In genomic region chr5:177469061-177469628, GRCh38 we compare ENCODE assay signal across 9 cellular contexts. TPM values are rescaled to one million over a fixed set of nuclear protein-coding genes. Genes with fewer than 3 reads are reported as not detected.
DNase-seq lines count a peak whose midpoint lies in the region; ATAC-seq and TF ChIP-seq lines count a peak whose summit lies in the region.
"Had no signal": no experiment of that assay in that cellular context is flagged by ENCODE, and none has a peak within 500 bp of the region (broad histone marks: within the 10 kb centered on the region; RNA-seq: fewer than 3 reads in every experiment).

No MANE protein-coding gene starts in this region.

- no peaks in the 10 kb centered on the region for H3K9me3 ChIP-seq in RWPE2 (ENCODE audit: severe bottlenecking)
- no peaks in the 10 kb centered on the region for H3K9me3 ChIP-seq in fibroblast of lung (ENCODE audit: control insufficient read depth, insufficient read depth, low read depth, low read length)
- H3K9me3 ChIP-seq in MG63, result no peaks in the 10 kb centered on the region
- no peaks in the 10 kb centered on the region for H3K9me3 ChIP-seq in effector memory CD4-positive, alpha-beta T cell (ENCODE audit: control insufficient read depth, low read length)

- H3K4me1 ChIP-seq in RWPE2 (ENCODE audit: insufficient read depth, poor library complexity, severe bottlenecking) (peaks cover 15% of the 10 kb centered on the region), fibroblast of lung (ENCODE audit: control insufficient read depth, extremely low read depth, insufficient read depth, low read length) (peaks cover 32% of the 10 kb centered on the region)
- peaks cover 10% of the 10 kb centered on the region for H3K4me1 ChIP-seq in effector memory CD4-positive, alpha-beta T cell (ENCODE audit: control insufficient read depth, insufficient read depth, low read length, poor library complexity, severe bottlenecking)

- H3K27me3 ChIP-seq in RWPE2 (ENCODE audit: insufficient read depth, poor library complexity, severe bottlenecking) (no peaks in the 10 kb centered on the region), fibroblast of lung (ENCODE audit: control insufficient read depth, insufficient read depth, low read length) (no peaks in the 10 kb centered on the region), MG63 (no peaks in the 10 kb centered on the region)
- no peaks in the 10 kb centered on the region for H3K27me3 ChIP-seq in effector memory CD4-positive, alpha-beta T cell (replicated peaks; ENCODE audit: control insufficient read depth, insufficient read depth, low read length, poor library complexity, severe bottlenecking)

- no peak for TF ChIP-seq CTCF in RWPE2 (IDR thresholded peaks at IDR 0.05; ENCODE audit: poor library complexity, severe bottlenecking)
- no peak for TF ChIP-seq CTCF in fibroblast of lung (conservative IDR thresholded peaks at IDR 0.05 in 1 of 2, IDR thresholded peaks at IDR 0.05 in 1 of 2; ENCODE audit: low read depth in 1 of 2, low read length in 2 of 2)
- no peak for TF ChIP-seq CTCF in osteocyte (IDR thresholded peaks at IDR 0.05)

- DNase-seq in EH (ENCODE audit: low read depth) (peak; percentile 60), RWPE2 (ENCODE audit: low spot score) (no peak), fibroblast of lung (ENCODE audit: low read depth in 2 of 2) (peak in 1 of 2 donors; percentile 41), osteocyte (ENCODE audit: extremely low spot score, unreplicated experiment) (no peak), COLO668 (lab: John Stamatoyannopoulos, UW; ENCODE audit: unreplicated experiment) (no peak), MG63 (no peak)
- no peak for DNase-seq in activated T-helper 2 cell treated with anti-CD3 and anti-CD28 coated beads, Interferon-gamma antibody, Interleukin-2, Interleukin-4, amounts not matched to agents 10 μg/mL and 5 μg/mL and 100 μg/mL, durations not matched to agents 14 hours and 24 hours and 36 hours (ENCODE audit: low spot score)
- DNase-seq in effector memory CD4-positive, alpha-beta T cell, result no peak
- DNase-seq: natural killer cell had no signal

- H3K36me3 ChIP-seq in RWPE2 (ENCODE audit: low read depth) (peaks cover 50% of the 10 kb centered on the region), fibroblast of lung (ENCODE audit: control insufficient read depth, insufficient read depth, low read length) (peaks cover 38% of the 10 kb centered on the region), MG63 (peaks cover 84% of the 10 kb centered on the region)
- no peaks in the 10 kb centered on the region for H3K36me3 ChIP-seq in effector memory CD4-positive, alpha-beta T cell (ENCODE audit: control insufficient read depth, insufficient read depth, low read length)

- H2AFZ ChIP-seq in fibroblast of lung (ENCODE audit: low read length), result no peak overlapping the region

- ATAC-seq in RWPE2 (ENCODE audit: low read depth), result no peak

- H3K27ac Mint-ChIP-seq in osteocyte (ENCODE audit: unreplicated experiment), result peak overlapping the region; percentile 75
- no peak overlapping the region for H3K27ac Mint-ChIP-seq in activated T-helper 2 cell treated with anti-CD3 and anti-CD28 coated beads, Interferon-gamma antibody, Interleukin-2, Interleukin-4, amounts not matched to agents 10 μg/mL and 5 μg/mL and 100 μg/mL, durations not matched to agents 14 hours and 24 hours and 36 hours

- peaks cover 25% of the 10 kb centered on the region for H3K36me3 Mint-ChIP-seq in osteocyte (ENCODE audit: unreplicated experiment)
- peaks cover 9% of the 10 kb centered on the region for H3K36me3 Mint-ChIP-seq in activated T-helper 2 cell treated with anti-CD3 and anti-CD28 coated beads, Interferon-gamma antibody, Interleukin-2, Interleukin-4, amounts not matched to agents 10 μg/mL and 5 μg/mL and 100 μg/mL, durations not matched to agents 14 hours and 24 hours and 36 hours (ENCODE audit: low read depth)
- H3K36me3 Mint-ChIP-seq: natural killer cell had no signal

- H3K9me3 Mint-ChIP-seq in osteocyte (ENCODE audit: unreplicated experiment), result peaks cover 4% of the 10 kb centered on the region
- H3K9me3 Mint-ChIP-seq in activated T-helper 2 cell treated with anti-CD3 and anti-CD28 coated beads, Interferon-gamma antibody, Interleukin-2, Interleukin-4, amounts not matched to agents 10 μg/mL and 5 μg/mL and 100 μg/mL, durations not matched to agents 14 hours and 24 hours and 36 hours, result no peaks in the 10 kb centered on the region
- H3K9me3 Mint-ChIP-seq: natural killer cell had no signal

- H3K27me3 Mint-ChIP-seq in osteocyte (ENCODE audit: unreplicated experiment), result no peaks in the 10 kb centered on the region
- peaks cover 4% of the 10 kb centered on the region for H3K27me3 Mint-ChIP-seq in activated T-helper 2 cell treated with anti-CD3 and anti-CD28 coated beads, Interferon-gamma antibody, Interleukin-2, Interleukin-4, amounts not matched to agents 10 μg/mL and 5 μg/mL and 100 μg/mL, durations not matched to agents 14 hours and 24 hours and 36 hours (ENCODE audit: low read depth)

- H3K4me3 ChIP-seq in RWPE2 (ENCODE audit: severe bottlenecking) (no peak overlapping the region), fibroblast of lung (replicated peaks in 1 of 4; ENCODE audit: control extremely low read depth in 1 of 4, insufficient read depth in 1 of 4, low read depth in 3 of 4, low read length in 4 of 4) (no peak overlapping the region), MG63 (no peak overlapping the region)
- H3K4me3 ChIP-seq in effector memory CD4-positive, alpha-beta T cell (ENCODE audit: insufficient read depth, low read depth, low read length, poor library complexity, severe bottlenecking), result no peak overlapping the region

- H3K27ac ChIP-seq in RWPE2 (ENCODE audit: poor library complexity, severe bottlenecking) (peak overlapping the region; percentile 69), fibroblast of lung (ENCODE audit: insufficient read depth, low read length) (peak overlapping the region; percentile 82)
- H3K27ac ChIP-seq in effector memory CD4-positive, alpha-beta T cell (ENCODE audit: insufficient read depth, low read length, poor library complexity, severe bottlenecking), result no peak overlapping the region

- intact Hi-C loops in activated T-helper 2 cell treated with anti-CD3 and anti-CD28 coated beads, Interferon-gamma antibody, Interleukin-2, Interleukin-4, amounts not matched to agents 10 μg/mL and 5 μg/mL and 100 μg/mL, durations not matched to agents 14 hours and 24 hours and 36 hours (cut with micrococcal nuclease), result no loop called here

- H3K9ac ChIP-seq in fibroblast of lung (ENCODE audit: insufficient read depth, low read length), result no peak overlapping the region

- peaks cover 44% of the 10 kb centered on the region for H3K4me1 Mint-ChIP-seq in osteocyte (ENCODE audit: unreplicated experiment)
- H3K4me1 Mint-ChIP-seq in activated T-helper 2 cell treated with anti-CD3 and anti-CD28 coated beads, Interferon-gamma antibody, Interleukin-2, Interleukin-4, amounts not matched to agents 10 μg/mL and 5 μg/mL and 100 μg/mL, durations not matched to agents 14 hours and 24 hours and 36 hours (ENCODE audit: low read depth), result peaks cover 6% of the 10 kb centered on the region

- H3K4me2 ChIP-seq in fibroblast of lung (ENCODE audit: extremely low read depth, insufficient read depth, low read length), result peak overlapping the region; percentile 25

- H4K20me1 ChIP-seq in fibroblast of lung (ENCODE audit: control insufficient read depth, extremely low read depth, insufficient read depth, low read length), result no peaks in the 10 kb centered on the region

- peaks cover 42% of the 10 kb centered on the region for H3K79me2 ChIP-seq in fibroblast of lung (ENCODE audit: control insufficient read depth, insufficient read depth, low read length)

- H3K4me3 Mint-ChIP-seq in osteocyte (ENCODE audit: unreplicated experiment), result peak overlapping the region; percentile 26
- no peak overlapping the region for H3K4me3 Mint-ChIP-seq in activated T-helper 2 cell treated with anti-CD3 and anti-CD28 coated beads, Interferon-gamma antibody, Interleukin-2, Interleukin-4, amounts not matched to agents 10 μg/mL and 5 μg/mL and 100 μg/mL, durations not matched to agents 14 hours and 24 hours and 36 hours (ENCODE audit: low read depth)
- H3K4me3 Mint-ChIP-seq: natural killer cell had no signal

RNA-seq across cellular contexts. Expression of gene DBN1, which starts 4.3 kb away (rescaled TPM):
- total RNA-seq in fibroblast of lung, result 96.4 and 102 TPM in 2 replicates
- 138 and 181 TPM in 2 replicates for polyA plus RNA-seq in fibroblast of lung
- 168 and 193 TPM in 2 replicates for polyA plus RNA-seq in fibroblast of lung (2012)
- 167 and 256 TPM in 2 replicates for polyA minus RNA-seq in fibroblast of lung (ENCODE audit: low replicate concordance)
- 248 and 249 TPM in 2 replicates for total RNA-seq in osteocyte
- 28.7 and 32.9 TPM in 2 replicates for total RNA-seq in activated T-helper 2 cell treated with anti-CD3 and anti-CD28 coated beads, Interferon-gamma antibody, Interleukin-2, Interleukin-4, amounts not matched to agents 10 μg/mL and 5 μg/mL and 100 μg/mL, durations not matched to agents 14 hours and 24 hours and 36 hours
- 245 and 334 TPM in 2 replicates for total RNA-seq in MG63 (2014; rRNA removed; shearing (Covaris generic); ENCODE audit: low replicate concordance)

RNA-seq across cellular contexts. Expression of gene PRR7, which starts 22.5 kb away (rescaled TPM):
- total RNA-seq in fibroblast of lung (2.1 and 2.3 TPM in 2 replicates), osteocyte (2.8 and 4.4 TPM in 2 replicates)
- polyA plus RNA-seq in fibroblast of lung, result 1.6 TPM in 2 replicates
- 3.1 and 5.9 TPM in 2 replicates for polyA plus RNA-seq in fibroblast of lung (2012)
- 0.78 and 1.9 TPM in 2 replicates for polyA minus RNA-seq in fibroblast of lung (ENCODE audit: low replicate concordance)
- 12.1 and 13.0 TPM in 2 replicates for total RNA-seq in activated T-helper 2 cell treated with anti-CD3 and anti-CD28 coated beads, Interferon-gamma antibody, Interleukin-2, Interleukin-4, amounts not matched to agents 10 μg/mL and 5 μg/mL and 100 μg/mL, durations not matched to agents 14 hours and 24 hours and 36 hours
- 61.4 and 68.2 TPM in 2 replicates for total RNA-seq in MG63 (2014; rRNA removed; shearing (Covaris generic); ENCODE audit: low replicate concordance)

RNA-seq across cellular contexts. Expression of gene PDLIM7, which starts 28.3 kb away (rescaled TPM):
- total RNA-seq in fibroblast of lung (55.2 and 65.2 TPM in 2 replicates), osteocyte (312 and 358 TPM in 2 replicates)
- 117 and 245 TPM in 2 replicates for polyA plus RNA-seq in fibroblast of lung
- polyA plus RNA-seq in fibroblast of lung (2012), result 250 and 446 TPM in 2 replicates
- 267 and 376 TPM in 2 replicates for polyA minus RNA-seq in fibroblast of lung (ENCODE audit: low replicate concordance)
- total RNA-seq in activated T-helper 2 cell treated with anti-CD3 and anti-CD28 coated beads, Interferon-gamma antibody, Interleukin-2, Interleukin-4, amounts not matched to agents 10 μg/mL and 5 μg/mL and 100 μg/mL, durations not matched to agents 14 hours and 24 hours and 36 hours, result 85.4 and 86.9 TPM in 2 replicates
- total RNA-seq in MG63 (2014; rRNA removed; shearing (Covaris generic); ENCODE audit: low replicate concordance), result 77.8 and 165 TPM in 2 replicates

RNA-seq across cellular contexts. Expression of gene DOK3, which starts 40.5 kb away (rescaled TPM):
- total RNA-seq in fibroblast of lung (0.99 and 2.1 TPM in 2 replicates), osteocyte (5.5 and 7.2 TPM in 2 replicates)
- 0.58 and 1.5 TPM in 2 replicates for polyA plus RNA-seq in fibroblast of lung
- 0.54 and 2.2 TPM in 2 replicates for polyA plus RNA-seq in fibroblast of lung (2012)
- polyA minus RNA-seq in fibroblast of lung (ENCODE audit: low replicate concordance), result 0.19 and 6.0 TPM in 2 replicates
- 3.3 and 4.9 TPM in 2 replicates for total RNA-seq in activated T-helper 2 cell treated with anti-CD3 and anti-CD28 coated beads, Interferon-gamma antibody, Interleukin-2, Interleukin-4, amounts not matched to agents 10 μg/mL and 5 μg/mL and 100 μg/mL, durations not matched to agents 14 hours and 24 hours and 36 hours
- 0.92 TPM in 1 of 2 replicates, not detected in the other for total RNA-seq in MG63 (2014; rRNA removed; shearing (Covaris generic); ENCODE audit: low replicate concordance)

RNA-seq across cellular contexts. Expression of gene GRK6, which starts 42.7 kb away (rescaled TPM):
- 13.1 and 15.0 TPM in 2 replicates for total RNA-seq in fibroblast of lung
- polyA plus RNA-seq in fibroblast of lung, result 15.8 and 23.4 TPM in 2 replicates
- polyA plus RNA-seq in fibroblast of lung (2012), result 16.0 and 28.2 TPM in 2 replicates
- polyA minus RNA-seq in fibroblast of lung (ENCODE audit: low replicate concordance), result 9.2 and 18.0 TPM in 2 replicates
- total RNA-seq in osteocyte, result 35.6 and 38.2 TPM in 2 replicates
- 131 and 134 TPM in 2 replicates for total RNA-seq in activated T-helper 2 cell treated with anti-CD3 and anti-CD28 coated beads, Interferon-gamma antibody, Interleukin-2, Interleukin-4, amounts not matched to agents 10 μg/mL and 5 μg/mL and 100 μg/mL, durations not matched to agents 14 hours and 24 hours and 36 hours
- total RNA-seq in MG63 (2014; rRNA removed; shearing (Covaris generic); ENCODE audit: low replicate concordance), result 62.4 and 127 TPM in 2 replicates
